ENCODE assay signal across 9 cellular contexts in the genomic region with DNA sequence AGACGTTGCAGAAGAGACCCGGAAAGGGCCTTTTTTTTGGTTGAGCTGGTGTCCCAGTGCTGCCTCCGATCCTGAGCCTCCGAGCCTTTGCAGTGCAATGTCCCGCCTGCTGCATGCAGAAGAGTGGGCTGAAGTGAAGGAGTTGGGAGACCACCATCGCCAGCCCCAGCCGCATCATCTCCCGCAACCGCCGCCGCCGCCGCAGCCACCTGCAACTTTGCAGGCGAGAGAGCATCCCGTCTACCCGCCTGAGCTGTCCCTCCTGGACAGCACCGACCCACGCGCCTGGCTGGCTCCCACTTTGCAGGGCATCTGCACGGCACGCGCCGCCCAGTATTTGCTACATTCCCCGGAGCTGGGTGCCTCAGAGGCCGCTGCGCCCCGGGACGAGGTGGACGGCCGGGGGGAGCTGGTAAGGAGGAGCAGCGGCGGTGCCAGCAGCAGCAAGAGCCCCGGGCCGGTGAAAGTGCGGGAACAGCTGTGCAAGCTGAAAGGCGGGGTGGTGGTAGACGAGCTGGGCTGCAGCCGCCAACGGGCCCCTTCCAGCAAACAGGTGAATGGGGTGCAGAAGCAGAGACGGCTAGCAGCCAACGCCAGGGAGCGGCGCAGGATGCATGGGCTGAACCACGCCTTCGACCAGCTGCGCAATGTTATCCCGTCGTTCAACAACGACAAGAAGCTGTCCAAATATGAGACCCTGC. TPM values are rescaled to one million over a fixed set of nuclear protein-coding genes. Genes with fewer than 3 reads are reported as not detected.
A peak's percentile ranks its signal among the peaks of the same experiment; 100 is the strongest.
DNase-seq lines count a peak whose midpoint lies in the region; ATAC-seq and TF ChIP-seq lines count a peak whose summit lies in the region.
"Had no signal": no experiment of that assay in that cellular context is flagged by ENCODE, and none has a peak within 500 bp of the region (broad histone marks: within the 10 kb centered on the region; RNA-seq: fewer than 3 reads in every experiment).

No MANE protein-coding gene starts in this region.

- 1% methylated on average over 27 to 49 of the region's 49 CpGs for WGBS in body of pancreas, 2 donors
- 1% methylated on average over 32 to 47 of the region's 49 CpGs for WGBS in mesodermal cell (ENCODE audit: insufficient coverage in 2 of 2), 2 experiments

- peaks cover 0 to 34% of the 10 kb centered on the region in 2 donors for H3K27me3 ChIP-seq in body of pancreas

- no peaks in the 10 kb centered on the region for H3K36me3 ChIP-seq in body of pancreas (replicated peaks in 1 of 2; ENCODE audit: insufficient read depth in 1 of 2, low read depth in 2 of 2)
- H3K36me3 ChIP-seq in mesodermal cell (ENCODE audit: control insufficient read depth, insufficient read depth, low read length) = no peaks in the 10 kb centered on the region

- H3K4me3 ChIP-seq in body of pancreas (peak overlapping the region in 1 of 2 donors; percentile 11), mesodermal cell (ENCODE audit: extremely low read depth, insufficient read depth, low read length, poor library complexity, severe bottlenecking) (peak overlapping the region; percentile 28)

- intact Hi-C loops in body of pancreas (cut with DNase I) = no loop called here

- H3K4me1 ChIP-seq in body of pancreas (peaks cover 38% of the 10 kb centered on the region), mesodermal cell (ENCODE audit: control insufficient read depth, insufficient read depth, low read length, poor library complexity, severe bottlenecking) (no peaks in the 10 kb centered on the region)

- H3K9me3 ChIP-seq in body of pancreas (no peaks in the 10 kb centered on the region), mesodermal cell (ENCODE audit: control insufficient read depth, low read length) (no peaks in the 10 kb centered on the region)

- ATAC-seq in body of pancreas (peak; percentile 23), HG03378 (IDR thresholded peaks at IDR 0.05; ENCODE audit: unreplicated experiment) (no peak)
- ATAC-seq in activated CD4-positive, CD25-positive, alpha-beta regulatory T cell treated with anti-CD3 and anti-CD28 coated beads, Interleukin-2, amount 50 U/mL, for 24 hours = no peak

- no peak for TF ChIP-seq CTCF in body of pancreas (IDR thresholded peaks at IDR 0.05)

- H3K27ac ChIP-seq in body of pancreas (no peak overlapping the region), mesodermal cell (ENCODE audit: low read depth, low read length, severe bottlenecking) (no peak overlapping the region)

- no peak for TF ChIP-seq POLR2A in body of pancreas (IDR thresholded peaks at IDR 0.05)

- peak; percentile 14 for DNase-seq in stimulated activated CD4-positive, alpha-beta T cell treated with anti-CD3 and anti-CD28 coated beads, Interleukin-15, amount 100 ng/mL, for 24 hours
- no peak for DNase-seq in stimulated activated CD4-positive, alpha-beta T cell treated with anti-CD3 and anti-CD28 coated beads, Interleukin-2, amount 100 ng/mL, for 48 hours
- DNase-seq in body of pancreas (peak in 3 of 4 donors; percentile 15 to 19 (median 16)), DMS79 (lab: John Stamatoyannopoulos, UW) (no peak), NOMO-1 treated with dmso at 0.1 percent for 144 hours (lab: John Stamatoyannopoulos, UW; ENCODE audit: unreplicated experiment) (no peak)

RNA-seq across cellular contexts. Expression of a gene that starts 0.4 kb away (rescaled TPM):
- not detected for total RNA-seq in body of pancreas
- 0.33 TPM for polyA plus RNA-seq in mesodermal cell (2013, experiment 1 of 2)
- 0.20 TPM for polyA plus RNA-seq in mesodermal cell (2013, experiment 2 of 2)
- total RNA-seq: frontal cortex had no signal

Comparison
In these comparisons a context has a peak if more than half of its experiments do, and no peak if none do; other contexts are left out.
1. DNase-seq: peak in stimulated activated CD4-positive, alpha-beta T cell treated with anti-CD3 and anti-CD28 coated beads, Interleukin-15, amount 100 ng/mL, for 24 hours (single experiment) and body of pancreas (3 of 4); none in stimulated activated CD4-positive, alpha-beta T cell treated with anti-CD3 and anti-CD28 coated beads, Interleukin-2, amount 100 ng/mL, for 48 hours (0 of 2), DMS79 (single experiment) and NOMO-1 treated with dmso at 0.1 percent for 144 hours (single experiment).